18 cellular contexts compared by ENCODE assay signal in genomic region chr12:25839470-25839869, GRCh38.
DNase-seq lines count a peak whose midpoint lies in the region; ATAC-seq and TF ChIP-seq lines count a peak whose summit lies in the region.
"Had no signal": no experiment of that assay in that cellular context is flagged by ENCODE, and none has a peak within 500 bp of the region (broad histone marks: within the 10 kb centered on the region; RNA-seq: fewer than 3 reads in every experiment).

No MANE protein-coding gene starts in this region.

- in situ Hi-C loops in astrocyte of the spinal cord (cut with HindIII; ENCODE audit: low sequenced_read_pairs) = no loop called here

- TF ChIP-seq CTCF in astrocyte of the spinal cord (IDR thresholded peaks at IDR 0.05; ENCODE audit: low read depth, low read length) = no peak

- no peak for ATAC-seq in GM21360 (IDR thresholded peaks at IDR 0.05; ENCODE audit: unreplicated experiment)
- ATAC-seq: gastroesophageal sphincter, GM23338 had no signal

- no peak overlapping the region for H3K4me3 ChIP-seq in astrocyte of the spinal cord (ENCODE audit: low read depth, low read length)
- H3K4me3 ChIP-seq: gastroesophageal sphincter, GM23338, thoracic aorta had no signal

- DNase-seq in DMS53 treated with DMSO at 0.1 percent for 48 hours (lab: John Stamatoyannopoulos, UW; ENCODE audit: unreplicated experiment) = peak; percentile 100
- peak; percentile 43 for DNase-seq in NCI-H460 (ENCODE audit: extremely low read depth, low read depth)
- DNase-seq in astrocyte of the spinal cord (ENCODE audit: low read depth, low spot score) = peak; percentile 58
- peak; percentile 85 for DNase-seq in iris pigment epithelial cell (ENCODE audit: low read depth)
- no peak for DNase-seq in HT-29 (ENCODE audit: low spot score)
- DNase-seq in activated CD4-positive, alpha-beta T cell treated with anti-CD3 and anti-CD28 coated beads, Interleukin-2, amount 50 U/mL, for 48 hours = no peak
- no peak for DNase-seq in nucleus accumbens (lab: John Stamatoyannopoulos, UW)
- DNase-seq: activated CD4-positive, alpha-beta T cell treated with anti-CD3 and anti-CD28 coated beads for 1 hour; activated CD8-positive, alpha-beta memory T cell treated with anti-CD3 and anti-CD28 coated beads, Interleukin-2, amount 50 U/mL, for 4 hours; activated naive CD4-positive, alpha-beta T cell treated with Interleukin-2 at 50 U/mL for 16 hours; BE2C; effector memory CD4-positive, alpha-beta T cell; NCI-H2029 treated with DMSO at 0.1 percent for 48 hours; NCI-H82 had no signal

Comparison
In these comparisons a context has a peak if more than half of its experiments do, and no peak if none do; other contexts are left out.
1. DNase-seq: peak in DMS53 treated with DMSO at 0.1 percent for 48 hours (single experiment), NCI-H460 (single experiment), astrocyte of the spinal cord (single experiment) and iris pigment epithelial cell (single experiment); none in HT-29 (single experiment), activated CD4-positive, alpha-beta T cell treated with anti-CD3 and anti-CD28 coated beads, Interleukin-2, amount 50 U/mL, for 48 hours (0 of 2) and nucleus accumbens (0 of 56).